ENCODE assay signal across 1 cellular context in genomic region chr14:55535521-55536207, GRCh38.
TF ChIP-seq lines count a peak whose summit lies in the region.

No MANE protein-coding gene starts in this region.

TF ChIP-seq in SK-N-SH, 30 proteins besides CTCF, POLR2A, EP300 and RAD21 (continued from another document):
- no peak for TF ChIP-seq ZBTB33 (IDR thresholded peaks at IDR 0.05; ENCODE audit: borderline replicate concordance, low read depth)
- no peak for TF ChIP-seq NFIC (IDR thresholded peaks at IDR 0.05; ENCODE audit: borderline replicate concordance)
- TF ChIP-seq RFX5 (IDR thresholded peaks at IDR 0.05; ENCODE audit: low read length), result no peak
